In genomic region chr19:488505-489417, GRCh38 we compare ENCODE assay signal across 8 cellular contexts. TPM values are rescaled to one million over a fixed set of nuclear protein-coding genes. Genes with fewer than 3 reads are reported as not detected.
DNase-seq lines count a peak whose midpoint lies in the region; ATAC-seq, FAIRE-seq and TF ChIP-seq lines count a peak whose summit lies in the region.

No MANE protein-coding gene starts in this region.

- H3K4me1 Mint-ChIP-seq in T-helper 2 cell treated with Interferon-gamma antibody and Interleukin-4, amounts not matched to agents 5 μg/mL and 100 μg/mL, for 36 hours (ENCODE audit: low read depth): peaks cover 7% of the 10 kb centered on the region

- H3K4me3 Mint-ChIP-seq in T-helper 2 cell treated with Interferon-gamma antibody and Interleukin-4, amounts not matched to agents 5 μg/mL and 100 μg/mL, for 36 hours: peak overlapping the region; percentile 84

- intact Hi-C loops in ascending aorta (cut with DNase I): loop anchor here (1.0 kb wide), 1 partner anchor 19 kb away; the partner anchor contains the start of gene TPGS1

- H3K9me3 Mint-ChIP-seq in T-helper 2 cell treated with Interferon-gamma antibody and Interleukin-4, amounts not matched to agents 5 μg/mL and 100 μg/mL, for 36 hours: peaks cover 3% of the 10 kb centered on the region

- H3K36me3 Mint-ChIP-seq in T-helper 2 cell treated with Interferon-gamma antibody and Interleukin-4, amounts not matched to agents 5 μg/mL and 100 μg/mL, for 36 hours (ENCODE audit: low read depth): no peaks in the 10 kb centered on the region

- no peaks in the 10 kb centered on the region for H3K79me2 ChIP-seq in hepatocyte

- no peaks in the 10 kb centered on the region for H4K20me1 ChIP-seq in hepatocyte (ENCODE audit: insufficient read depth, poor library complexity, severe bottlenecking)

- H3K4me1 ChIP-seq in ascending aorta: peaks cover 0 to 4% of the 10 kb centered on the region in 2 donors
- H3K4me1 ChIP-seq in hepatocyte (ENCODE audit: insufficient read depth): peaks cover 12% of the 10 kb centered on the region

- H3K36me3 ChIP-seq in ascending aorta: no peaks in the 10 kb centered on the region
- no peaks in the 10 kb centered on the region for H3K36me3 ChIP-seq in hepatocyte (replicated peaks; ENCODE audit: insufficient read depth, low read depth)

- H3K9me2 ChIP-seq in hepatocyte (replicated peaks; ENCODE audit: insufficient read depth): no peaks in the 10 kb centered on the region

- H3K4me2 ChIP-seq in hepatocyte: peak overlapping the region; percentile 97

- H3K27me3 ChIP-seq in ascending aorta (no peaks in the 10 kb centered on the region), hepatocyte (no peaks in the 10 kb centered on the region)

- H3K9me3 ChIP-seq in ascending aorta (no peaks in the 10 kb centered on the region), hepatocyte (ENCODE audit: low read depth) (no peaks in the 10 kb centered on the region)

- H3K27ac Mint-ChIP-seq in T-helper 2 cell treated with Interferon-gamma antibody and Interleukin-4, amounts not matched to agents 5 μg/mL and 100 μg/mL, for 36 hours: peak overlapping the region; percentile 90

- peak; percentile 90 for ATAC-seq in HG02885 (IDR thresholded peaks at IDR 0.05; ENCODE audit: poor library complexity, unreplicated experiment)

- H3K27me3 Mint-ChIP-seq in T-helper 2 cell treated with Interferon-gamma antibody and Interleukin-4, amounts not matched to agents 5 μg/mL and 100 μg/mL, for 36 hours (ENCODE audit: low read depth): peaks cover 3% of the 10 kb centered on the region

- TF ChIP-seq CTCF in ascending aorta (IDR thresholded peaks at IDR 0.05): peak in 1 of 3 experiments; percentile 3
- TF ChIP-seq CTCF in hepatocyte (IDR thresholded peaks at IDR 0.05; ENCODE audit: poor library complexity): no peak

- H3K4me3 ChIP-seq in ascending aorta (peak overlapping the region; percentile 88 to 99), hepatocyte (peak overlapping the region; percentile 97)

- peak; percentile 99 for DNase-seq in GM12892 (ENCODE audit: insufficient read length)
- DNase-seq in NCI-H187 treated with DMSO at 0.1 percent for 48 hours (lab: John Stamatoyannopoulos, UW): peak; percentile 51
- peak; percentile 90 for DNase-seq in T-helper 2 cell treated with Interferon-gamma antibody and Interleukin-4, amounts not matched to agents 5 μg/mL and 100 μg/mL, for 36 hours (ENCODE audit: low spot score)
- DNase-seq in ascending aorta (ENCODE audit: low spot score in 2 of 2): peak; percentile 66 to 96
- DNase-seq in hepatocyte (ENCODE audit: low spot score): peak; percentile 99
- peak; percentile 92 for DNase-seq in retina
- no peak for DNase-seq in cortex of kidney (lab: John Stamatoyannopoulos, UW)

- peak overlapping the region; percentile 81 to 86 for H3K27ac ChIP-seq in ascending aorta
- peak overlapping the region; percentile 100 for H3K27ac ChIP-seq in hepatocyte

- WGBS in hepatocyte (ENCODE audit: low lambda C conversion rate, missing lambda C conversion rate): 2% methylated on average over 62 of the region's 114 CpGs

- peak; percentile 72; the same call in 1 of the 2 replicates for TF ChIP-seq POLR2A in GM12892 (IDR thresholded peaks at IDR 0.05; ENCODE audit: low read depth, low read length)

- H2AFZ ChIP-seq in hepatocyte: peak overlapping the region; percentile 98

- peak; percentile 98 for FAIRE-seq in GM12892 (lab: Jason Lieb, UNC)

RNA-seq across cellular contexts. Expression of gene MADCAM1, which starts 7.5 kb away (rescaled TPM):
- polyA plus RNA-seq in GM12892 (2012; ENCODE audit: missing spikeins): not detected
- not detected for total RNA-seq in ascending aorta
- 1.2 and 4.0 TPM in 2 replicates for total RNA-seq in hepatocyte
- polyA plus RNA-seq in hepatocyte: 1.8 and 2.9 TPM in 2 replicates

RNA-seq across cellular contexts. Expression of gene TPGS1, which starts 18.5 kb away (rescaled TPM):
- 0.51 TPM for polyA plus RNA-seq in GM12892 (2012; ENCODE audit: missing spikeins)
- total RNA-seq in ascending aorta (89.2 TPM), hepatocyte (35.8 and 44.9 TPM in 2 replicates)
- polyA plus RNA-seq in hepatocyte: 61.0 and 69.0 TPM in 2 replicates

RNA-seq across cellular contexts. Expression of gene SHC2, which starts 27.9 kb away (rescaled TPM):
- polyA plus RNA-seq in GM12892 (2012; ENCODE audit: missing spikeins): not detected
- total RNA-seq in ascending aorta (51.2 TPM), hepatocyte (50.3 and 50.8 TPM in 2 replicates)
- polyA plus RNA-seq in hepatocyte: 111 and 127 TPM in 2 replicates

RNA-seq across cellular contexts. Expression of gene CDC34, which starts 42.8 kb away (rescaled TPM):
- 22.1 TPM for polyA plus RNA-seq in GM12892 (2012; ENCODE audit: missing spikeins)
- 124 TPM for total RNA-seq in ascending aorta
- total RNA-seq in hepatocyte: 89.9 and 105 TPM in 2 replicates
- polyA plus RNA-seq in hepatocyte: 196 and 197 TPM in 2 replicates

RNA-seq across cellular contexts. Expression of gene GZMM, which starts 55.1 kb away (rescaled TPM):
- polyA plus RNA-seq in GM12892 (2012; ENCODE audit: missing spikeins): not detected
- total RNA-seq in ascending aorta: not detected
- total RNA-seq in hepatocyte: not detected in 2 replicates
- not detected in 2 replicates for polyA plus RNA-seq in hepatocyte
